ENCODE assay signal across 8 cellular contexts in the genomic region with DNA sequence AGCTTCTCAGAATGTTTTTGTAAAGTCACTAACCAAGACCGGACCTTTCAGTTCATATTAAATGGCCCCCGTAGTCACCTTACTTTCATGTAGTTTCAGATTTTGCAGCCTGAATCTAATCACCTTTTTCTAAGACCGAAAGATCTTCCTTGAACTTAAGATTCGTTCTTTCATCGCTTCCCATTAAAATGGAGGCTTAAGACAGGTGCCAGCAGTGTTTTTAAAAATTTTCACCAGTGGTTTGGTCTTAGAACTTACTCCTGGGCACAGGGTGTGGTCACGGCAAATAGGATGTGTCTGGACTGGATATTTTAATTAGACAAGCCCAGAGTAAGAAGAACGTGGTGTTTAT. TPM values are rescaled to one million over a fixed set of nuclear protein-coding genes. Genes with fewer than 3 reads are reported as not detected.
DNase-seq lines count a peak whose midpoint lies in the region; ATAC-seq, FAIRE-seq and TF ChIP-seq lines count a peak whose summit lies in the region.

No MANE protein-coding gene starts in this region.

- DNase-seq in HAP-1 (ENCODE audit: low spot score in 2 of 2) (no peak), SJSA1 (ENCODE audit: low read depth in 1 of 2, low spot score in 2 of 2) (peak in 1 of 2 experiments; percentile 54), esophagus squamous epithelium (lab: John Stamatoyannopoulos, UW) (no peak), osteoblast (ENCODE audit: insufficient read length, low spot score, missing footprints) (peak; percentile 15), retina (no peak), D721Med (ENCODE audit: insufficient read length, low spot score) (no peak)

- intact Hi-C loops in esophagus squamous epithelium (cut with DNase I), result loop anchor here (10.0 kb wide), 1 partner anchor 50 kb away; a partner anchor contains a TSS

- H3K36me3 ChIP-seq in HAP-1 (replicated peaks) (peaks cover 54% of the 10 kb centered on the region), SJSA1 (peaks cover 56% of the 10 kb centered on the region), esophagus squamous epithelium (peaks cover 10 to 34% (median 21%) of the 10 kb centered on the region in 3 donors), osteoblast (ENCODE audit: insufficient read depth, low read length) (peaks cover 37% of the 10 kb centered on the region)

- peaks cover 54% of the 10 kb centered on the region for H4K20me1 ChIP-seq in osteoblast (ENCODE audit: insufficient read depth, low read length)

- peaks cover 28% of the 10 kb centered on the region for H3K4me1 ChIP-seq in HAP-1
- peaks cover 46% of the 10 kb centered on the region for H3K4me1 ChIP-seq in SJSA1 (replicated peaks)
- peaks cover 14 to 59% (median 36%) of the 10 kb centered on the region in 3 donors for H3K4me1 ChIP-seq in esophagus squamous epithelium
- peaks cover 42% of the 10 kb centered on the region for H3K4me1 ChIP-seq in osteoblast (ENCODE audit: insufficient read depth, low read length)

- TF ChIP-seq CTCF in esophagus squamous epithelium (IDR thresholded peaks at IDR 0.05) (no peak), osteoblast (IDR thresholded peaks at IDR 0.05; ENCODE audit: extremely low read depth, low read depth, low read length) (no peak), D721Med (IDR thresholded peaks at IDR 0.05; ENCODE audit: insufficient read depth, missing control alignments) (no peak)

- no peaks in the 10 kb centered on the region for H3K27me3 ChIP-seq in HAP-1 (ENCODE audit: low read depth)
- no peaks in the 10 kb centered on the region for H3K27me3 ChIP-seq in SJSA1 (replicated peaks)
- H3K27me3 ChIP-seq in esophagus squamous epithelium, result no peaks in the 10 kb centered on the region
- H3K27me3 ChIP-seq in osteoblast (ENCODE audit: insufficient read depth, low read length), result no peaks in the 10 kb centered on the region

- ATAC-seq in GM21786 (IDR thresholded peaks at IDR 0.05; ENCODE audit: unreplicated experiment) (no peak), HG03442 (IDR thresholded peaks at IDR 0.05; ENCODE audit: unreplicated experiment) (no peak)

- H3K4me3 ChIP-seq in HAP-1, result peak overlapping the region; percentile 99
- peak overlapping the region; percentile 69 for H3K4me3 ChIP-seq in SJSA1
- peak overlapping the region; percentile 61 to 96 (median 88) for H3K4me3 ChIP-seq in esophagus squamous epithelium
- peak overlapping the region; percentile 95 for H3K4me3 ChIP-seq in osteoblast (ENCODE audit: insufficient read depth, low read length)

- H3K9me3 ChIP-seq in HAP-1 (no peaks in the 10 kb centered on the region), SJSA1 (replicated peaks) (no peaks in the 10 kb centered on the region), esophagus squamous epithelium (no peaks in the 10 kb centered on the region), osteoblast (ENCODE audit: low read depth, low read length) (no peaks in the 10 kb centered on the region)

- FAIRE-seq in D721Med (lab: Jason Lieb, UNC), result no peak

- TF ChIP-seq POLR2A in esophagus squamous epithelium (IDR thresholded peaks at IDR 0.05), result no peak

- in situ Hi-C loops in HAP-1 (cut with MboI; ENCODE audit: low sequenced_read_pairs), result no loop called here

- no peak overlapping the region for H2AFZ ChIP-seq in osteoblast (ENCODE audit: low read length)

- peak overlapping the region; percentile 94 for H3K4me2 ChIP-seq in osteoblast (ENCODE audit: insufficient read depth, low read length)

- peaks cover 69% of the 10 kb centered on the region for H3K79me2 ChIP-seq in osteoblast (ENCODE audit: insufficient read depth, low read length)

- 0 to 1% methylated on average over 7 of the region's 7 CpGs for WGBS in esophagus squamous epithelium, 2 donors

- H3K27ac ChIP-seq in SJSA1 (peak overlapping the region; percentile 97), esophagus squamous epithelium (peak overlapping the region; percentile 95 to 100 (median 98)), osteoblast (ENCODE audit: low read depth, low read length) (peak overlapping the region; percentile 99)

RNA-seq across cellular contexts. Expression of a gene that starts 0.6 kb away (rescaled TPM):
- total RNA-seq in SJSA1 (2014; rRNA removed; shearing (Covaris generic)), result 351 and 398 TPM in 2 replicates
- 100 to 1,000 TPM; 111 to 213 (median 185) TPM for total RNA-seq in esophagus squamous epithelium
- total RNA-seq in osteoblast, result 236 and 289 TPM in 2 replicates

RNA-seq across cellular contexts. Expression of a gene that starts 47.5 kb away (rescaled TPM):
- 38.0 and 39.3 TPM in 2 replicates for total RNA-seq in SJSA1 (2014; rRNA removed; shearing (Covaris generic))
- total RNA-seq in esophagus squamous epithelium (10 to 100 TPM; 26.5 to 33.6 (median 30.3) TPM), osteoblast (41.5 and 48.1 TPM in 2 replicates)
